In genomic region chr22:31945971-31946680, GRCh38 we compare ENCODE assay signal across 10 cellular contexts. TPM values are rescaled to one million over a fixed set of nuclear protein-coding genes. Genes with fewer than 3 reads are reported as not detected.
DNase-seq lines count a peak whose midpoint lies in the region; ATAC-seq and TF ChIP-seq lines count a peak whose summit lies in the region.
"Had no signal": no experiment of that assay in that cellular context is flagged by ENCODE, and none has a peak within 500 bp of the region (broad histone marks: within the 10 kb centered on the region; RNA-seq: fewer than 3 reads in every experiment).

No MANE protein-coding gene starts in this region.

- 89% methylated on average over 8 of the region's 8 CpGs for WGBS in mammary epithelial cell (ENCODE audit: low coverage, missing lambda C conversion rate)
- 27 to 32% methylated on average over 8 of the region's 8 CpGs for WGBS in lung, 2 donors

- no peaks in the 10 kb centered on the region for H3K27me3 ChIP-seq in HUES6 (ENCODE audit: control insufficient read depth, insufficient read depth, low read length)
- no peaks in the 10 kb centered on the region for H3K27me3 ChIP-seq in mammary epithelial cell (ENCODE audit: insufficient read depth, low read length)
- H3K27me3 ChIP-seq in lung (ENCODE audit: control insufficient read depth, insufficient read depth): no peaks in the 10 kb centered on the region

- DNase-seq in mammary epithelial cell: no peak
- DNase-seq in lung (ENCODE audit: low spot score): no peak
- no peak for DNase-seq in immature natural killer cell
- no peak for DNase-seq in HT-29 (ENCODE audit: low spot score)
- DNase-seq: islet precursor cell had no signal

- intact Hi-C loops in mammary epithelial cell (cut with micrococcal nuclease): loop anchor here (2.0 to 10.0 kb wide), 2 partner anchors 111 to 191 kb away; partner anchors contain the start of gene DEPDC5

- in situ Hi-C loops in mammary epithelial cell (cut with MboI; ENCODE audit: low sequenced_read_pairs in 2 of 2): no loop called here

- CTCF ChIA-PET in mammary epithelial cell (lab: Charles Lee; ENCODE audit: low non-redundant PET): no interaction called here

- ATAC-seq in lung (ENCODE audit: insufficient read depth, low FRiP score) (no peak), GM21423 (IDR thresholded peaks at IDR 0.05; ENCODE audit: unreplicated experiment) (no peak), HG02759 (IDR thresholded peaks at IDR 0.05; ENCODE audit: unreplicated experiment) (no peak)
- ATAC-seq: activated CD8-positive, alpha-beta T cell treated with anti-CD3 and anti-CD28 coated beads, Interleukin-2, amount 10 ng/mL, durations not matched to agents 7 days and 5 days had no signal

- H3K4me1 Mint-ChIP-seq in immature natural killer cell: peaks cover 12 to 26% of the 10 kb centered on the region in 2 donors

- peak overlapping the region; percentile 80 for H3K4me2 ChIP-seq in mammary epithelial cell (ENCODE audit: insufficient read depth, low read depth, low read length)

- H3K9ac ChIP-seq in HUES6 (ENCODE audit: low read length) (peak overlapping the region; percentile 99), mammary epithelial cell (ENCODE audit: insufficient read depth, low read length) (peak overlapping the region; percentile 90)

- no peaks in the 10 kb centered on the region for H3K9me3 Mint-ChIP-seq in immature natural killer cell

- H3K27me3 Mint-ChIP-seq in immature natural killer cell (ENCODE audit: low read depth in 3 of 3): peaks cover 3 to 5% (median 4%) of the 10 kb centered on the region in 3 donors

- H3K4me3 ChIP-seq in HUES6 (ENCODE audit: low read depth, low read length) (peak overlapping the region; percentile 99), mammary epithelial cell (replicated peaks in 1 of 3; ENCODE audit: insufficient read depth in 1 of 3, low read depth in 2 of 3, low read length in 3 of 3) (peak overlapping the region; percentile 81 to 92 (median 91)), lung (peak overlapping the region; percentile 0)

- peaks cover 65% of the 10 kb centered on the region for H3K79me2 ChIP-seq in mammary epithelial cell (ENCODE audit: insufficient read depth, low read length)

- no TSS peak for BruUV-seq in mammary epithelial cell (replicated peaks; lab: Mats Ljungman, UMichigan)

- H3K4me1 ChIP-seq in HUES6 (ENCODE audit: control insufficient read depth, insufficient read depth, low read length) (peaks cover 25% of the 10 kb centered on the region), mammary epithelial cell (ENCODE audit: insufficient read depth, low read length) (peaks cover 28% of the 10 kb centered on the region), lung (ENCODE audit: control insufficient read depth in 2 of 2, insufficient read depth in 2 of 2, low read length in 2 of 2) (peaks cover 5 to 15% of the 10 kb centered on the region in 2 donors)

- H4K20me1 ChIP-seq in mammary epithelial cell (ENCODE audit: insufficient read depth, low read length): no peaks in the 10 kb centered on the region

- dilution Hi-C loops in mammary epithelial cell (cut with HindIII; ENCODE audit: low sequenced_read_pairs): no loop called here

- H2AFZ ChIP-seq in mammary epithelial cell (ENCODE audit: low read depth, low read length): no peak overlapping the region

- TF ChIP-seq CTCF in 22Rv1 (IDR thresholded peaks at IDR 0.05) (no peak), mammary epithelial cell (conservative IDR thresholded peaks at IDR 0.05 in 1 of 2, IDR thresholded peaks at IDR 0.05 in 1 of 2; ENCODE audit: extremely low read depth in 1 of 2, insufficient read depth in 1 of 2, low read depth in 1 of 2, low read length in 2 of 2) (no peak), lung (IDR thresholded peaks at IDR 0.05; ENCODE audit: control extremely low read depth, extremely low read depth) (no peak)

- no peak overlapping the region for H3K27ac Mint-ChIP-seq in immature natural killer cell

- peaks cover 53% of the 10 kb centered on the region for H3K36me3 ChIP-seq in HUES6 (ENCODE audit: control insufficient read depth, insufficient read depth, low read length)
- peaks cover 18% of the 10 kb centered on the region for H3K36me3 ChIP-seq in mammary epithelial cell (ENCODE audit: insufficient read depth, low read length)
- H3K36me3 ChIP-seq in lung (ENCODE audit: control insufficient read depth in 2 of 2, insufficient read depth in 2 of 2, low read length in 2 of 2): peaks cover 0 to 4% of the 10 kb centered on the region in 2 donors

- H3K27ac ChIP-seq in 22Rv1: peak overlapping the region; percentile 94
- peak overlapping the region; percentile 89; the same call in 1 of the 2 replicates for H3K27ac ChIP-seq in HUES6 (ENCODE audit: low read depth, low read length)
- H3K27ac ChIP-seq in mammary epithelial cell (ENCODE audit: insufficient read depth, low read depth, low read length): peak overlapping the region; percentile 86
- peak overlapping the region; percentile 42 to 99 for H3K27ac ChIP-seq in lung (ENCODE audit: low read depth in 1 of 2, low read length in 1 of 2)

- no peak overlapping the region for H3K4me3 Mint-ChIP-seq in immature natural killer cell

- peaks cover 0 to 6% (median 0%) of the 10 kb centered on the region in 3 donors for H3K36me3 Mint-ChIP-seq in immature natural killer cell

- no peaks in the 10 kb centered on the region for H3K9me3 ChIP-seq in HUES6 (ENCODE audit: control insufficient read depth, insufficient read depth, low read depth, low read length)
- H3K9me3 ChIP-seq in mammary epithelial cell (replicated peaks; ENCODE audit: insufficient read depth, low read length): no peaks in the 10 kb centered on the region
- H3K9me3 ChIP-seq in lung (ENCODE audit: control insufficient read depth in 2 of 2, insufficient read depth in 1 of 2, low read length in 1 of 2): no peaks in the 10 kb centered on the region

RNA-seq across cellular contexts. Expression of gene YWHAH, which starts 1.8 kb away (rescaled TPM):
- 100 to 1,000 TPM; 153 to 166 TPM for total RNA-seq in mammary epithelial cell
- polyA plus RNA-seq in mammary epithelial cell: 195 TPM
- polyA minus RNA-seq in mammary epithelial cell: 216 TPM
- 100 to 1,000 TPM in 1 of 2 donors, 10 to 100 TPM in 1; 50.1 to 151 TPM for total RNA-seq in lung
- 10 to 100 TPM; 89.5 to 90.5 TPM for polyA plus RNA-seq in lung
- polyA plus RNA-seq in immature natural killer cell: 100 to 1,000 TPM in 1 of 3 donors, 10 to 100 TPM in 2; 76.5 to 113 (median 84.0) TPM
- 110 and 111 TPM in 2 replicates for total RNA-seq in HT-29 (2014; rRNA removed; shearing (Covaris generic))

Comparison
In these comparisons a context has a peak if more than half of its experiments do, and no peak if none do; other contexts are left out.
1. H3K4me3 ChIP-seq: peak in every context shown above with its lines; median percentile 99 in HUES6; 91 in mammary epithelial cell; 0 in lung.